Comparison of ENCODE assay signal across 2 cellular contexts in genomic region chr12:111980598-111980997, GRCh38.
TF ChIP-seq lines count a peak whose summit lies in the region.

No MANE protein-coding gene starts in this region.

TF ChIP-seq in K562, 482 proteins besides CTCF, POLR2A, EP300 and RAD21:
- TF ChIP-seq NCOR1 (IDR thresholded peaks at IDR 0.05) (0 out of 2 replicates have a peak, but pooled peaks have one; percentile 35), KDM1A (IDR thresholded peaks at IDR 0.05) (peak; percentile 23 to 50; a peak in 2 of 4 replicates), ARID3B (CRISPR knock-in tag; IDR thresholded peaks at IDR 0.05; ENCODE audit: borderline replicate concordance) (no peak), PCBP1 (IDR thresholded peaks at IDR 0.05; ENCODE audit: low read depth, low read length, poor library complexity, severe bottlenecking) (no peak), TCF3 (CRISPR knock-in tag; IDR thresholded peaks at IDR 0.05) (peak; percentile 58), PML (IDR thresholded peaks at IDR 0.05; ENCODE audit: low read length) (no peak), RNF219 (CRISPR knock-in tag; IDR thresholded peaks at IDR 0.05) (no peak), ARID1B (IDR thresholded peaks at IDR 0.05) (0 out of 2 replicates have a peak, but pooled peaks have one; percentile 35), ZNF165 (CRISPR knock-in tag; IDR thresholded peaks at IDR 0.05; ENCODE audit: borderline replicate concordance) (no peak), ZC3H4 (CRISPR knock-in tag; IDR thresholded peaks at IDR 0.05; ENCODE audit: borderline replicate concordance) (no peak), MEF2D (tag; conservative IDR thresholded peaks at IDR 0.05; ENCODE audit: low read depth) (peak; percentile 77), RBM22 (IDR thresholded peaks at IDR 0.05; ENCODE audit: low read depth, low read length, poor library complexity, severe bottlenecking) (no peak), MAFF (IDR thresholded peaks at IDR 0.05; ENCODE audit: low read length) (no peak), XRCC4 (IDR thresholded peaks at IDR 0.05; ENCODE audit: extremely low read depth, insufficient read depth, insufficient read length) (no peak), ZFPM2 (CRISPR knock-in tag; IDR thresholded peaks at IDR 0.05) (no peak), C11orf30 (IDR thresholded peaks at IDR 0.05; ENCODE audit: low read depth) (no peak), CBFA2T3 (IDR thresholded peaks at IDR 0.05) (peak; percentile 65), RCOR1 (IDR thresholded peaks at IDR 0.05; ENCODE audit: borderline replicate concordance in 1 of 2, low read depth in 2 of 2, low read length in 2 of 2) (0 out of 4 replicates have a peak, but pooled peaks of 1 of the 2 experiments have one; percentile 48), FOXA3 (CRISPR knock-in tag; conservative IDR thresholded peaks at IDR 0.05 in 1 of 2, IDR thresholded peaks at IDR 0.05 in 1 of 2) (no peak), THAP7 (CRISPR knock-in tag; IDR thresholded peaks at IDR 0.05) (no peak), ZNF384 (IDR thresholded peaks at IDR 0.05; ENCODE audit: low read depth, low read length) (no peak), TAL1 (IDR thresholded peaks at IDR 0.05) (peak; percentile 22; the same call in 1 of the 2 replicates), MEF2A (IDR thresholded peaks at IDR 0.05; ENCODE audit: control insufficient read depth, low read depth, low read length) (peak; percentile 53; the same call in 1 of the 2 replicates), POLR2B (IDR thresholded peaks at IDR 0.05; ENCODE audit: low read depth, partially characterized antibody) (no peak), MCM3 (IDR thresholded peaks at IDR 0.05) (no peak), ZNF311 (CRISPR knock-in tag; IDR thresholded peaks at IDR 0.05) (no peak), ZBTB12 (CRISPR knock-in tag; IDR thresholded peaks at IDR 0.05) (no peak), ZNF57 (CRISPR knock-in tag; IDR thresholded peaks at IDR 0.05) (no peak)

TF ChIP-seq in GM12891, 5 proteins besides CTCF, POLR2A, EP300 and RAD21:
- TF ChIP-seq PAX5 (IDR thresholded peaks at IDR 0.05; ENCODE audit: insufficient read depth, low read length, severe bottlenecking) (no peak), POLR2AphosphoS5 (IDR thresholded peaks at IDR 0.05; ENCODE audit: low read depth, low read length) (no peak), SPI1 (IDR thresholded peaks at IDR 0.05; ENCODE audit: low read depth, low read length) (no peak), POU2F2 (IDR thresholded peaks at IDR 0.05; ENCODE audit: low read depth, low read length) (no peak), TAF1 (IDR thresholded peaks at IDR 0.05; ENCODE audit: low read depth, low read length) (no peak)
